2 cellular contexts compared by ENCODE assay signal in the genomic region with DNA sequence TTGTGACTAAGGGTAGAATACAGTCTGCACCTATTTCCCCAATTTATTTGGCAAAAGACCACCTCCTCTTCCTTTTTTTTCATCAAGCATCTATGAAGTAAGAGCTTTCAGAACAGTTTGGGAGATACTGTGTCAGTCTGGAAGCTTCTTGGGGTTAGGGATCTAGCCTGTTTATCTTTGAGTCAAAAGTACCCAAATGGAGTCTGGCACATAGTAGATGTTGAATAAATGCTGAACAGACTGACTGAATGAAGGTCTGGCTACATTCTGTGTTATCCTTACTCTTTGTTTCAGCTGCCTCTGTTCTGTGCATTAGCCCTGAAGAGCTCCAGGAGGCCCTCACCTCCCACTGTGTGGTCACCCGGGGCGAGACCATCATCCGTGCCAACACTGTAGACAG.
TF ChIP-seq lines count a peak whose summit lies in the region.

No MANE protein-coding gene starts in this region.

TF ChIP-seq in K562, 482 proteins besides CTCF, POLR2A, EP300 and RAD21:
- TF ChIP-seq, protein P1, sequence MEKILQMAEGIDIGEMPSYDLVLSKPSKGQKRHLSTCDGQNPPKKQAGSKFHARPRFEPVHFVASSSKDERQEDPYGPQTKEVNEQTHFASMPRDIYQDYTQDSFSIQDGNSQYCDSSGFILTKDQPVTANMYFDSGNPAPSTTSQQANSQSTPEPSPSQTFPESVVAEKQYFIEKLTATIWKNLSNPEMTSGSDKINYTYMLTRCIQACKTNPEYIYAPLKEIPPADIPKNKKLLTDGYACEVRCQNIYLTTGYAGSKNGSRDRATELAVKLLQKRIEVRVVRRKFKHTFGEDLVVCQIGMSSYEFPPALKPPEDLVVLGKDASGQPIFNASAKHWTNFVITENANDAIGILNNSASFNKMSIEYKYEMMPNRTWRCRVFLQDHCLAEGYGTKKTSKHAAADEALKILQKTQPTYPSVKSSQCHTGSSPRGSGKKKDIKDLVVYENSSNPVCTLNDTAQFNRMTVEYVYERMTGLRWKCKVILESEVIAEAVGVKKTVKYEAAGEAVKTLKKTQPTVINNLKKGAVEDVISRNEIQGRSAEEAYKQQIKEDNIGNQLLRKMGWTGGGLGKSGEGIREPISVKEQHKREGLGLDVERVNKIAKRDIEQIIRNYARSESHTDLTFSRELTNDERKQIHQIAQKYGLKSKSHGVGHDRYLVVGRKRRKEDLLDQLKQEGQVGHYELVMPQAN (IDR thresholded peaks at IDR 0.05; ENCODE audit: borderline replicate concordance) = no peak
- TF ChIP-seq MYNN (IDR thresholded peaks at IDR 0.05) (no peak), MYNN (CRISPR knock-in tag; IDR thresholded peaks at IDR 0.05) (no peak), ZNF3 (CRISPR knock-in tag; IDR thresholded peaks at IDR 0.05) (peak; percentile 86), RBM25 (IDR thresholded peaks at IDR 0.05; ENCODE audit: low read depth, low read length, severe bottlenecking) (peak; percentile 20), PML (IDR thresholded peaks at IDR 0.05; ENCODE audit: low read length) (no peak), SPI1 (IDR thresholded peaks at IDR 0.05; ENCODE audit: borderline replicate concordance, low read depth, low read length) (no peak)

TF ChIP-seq in H1, 55 proteins besides CTCF, POLR2A, EP300 and RAD21:
- no peak for TF ChIP-seq POU5F1 (IDR thresholded peaks at IDR 0.05; ENCODE audit: low read depth, low read length)
- no peak for TF ChIP-seq KDM4A (IDR thresholded peaks at IDR 0.05; ENCODE audit: low read depth, low read length, severe bottlenecking)
- no peak for TF ChIP-seq CBX5 (IDR thresholded peaks at IDR 0.05; ENCODE audit: low read depth, low read length)
- TF ChIP-seq, protein P2, sequence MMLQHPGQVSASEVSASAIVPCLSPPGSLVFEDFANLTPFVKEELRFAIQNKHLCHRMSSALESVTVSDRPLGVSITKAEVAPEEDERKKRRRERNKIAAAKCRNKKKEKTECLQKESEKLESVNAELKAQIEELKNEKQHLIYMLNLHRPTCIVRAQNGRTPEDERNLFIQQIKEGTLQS (IDR thresholded peaks at IDR 0.05; ENCODE audit: insufficient read depth, low read depth, low read length) = no peak
- TF ChIP-seq CBX8 (IDR thresholded peaks at IDR 0.05; ENCODE audit: borderline replicate concordance, low read depth, low read length) = no peak
- TF ChIP-seq ZNF274 (IDR thresholded peaks at IDR 0.05; ENCODE audit: borderline replicate concordance, extremely low read depth, low read length) = no peak
- no peak for TF ChIP-seq HDAC6 (IDR thresholded peaks at IDR 0.05; ENCODE audit: low read depth, low read length)
- TF ChIP-seq RFX5 (IDR thresholded peaks at IDR 0.05; ENCODE audit: borderline replicate concordance, low read depth, low read length) = no peak
- no peak for TF ChIP-seq BRCA1 (IDR thresholded peaks at IDR 0.05; ENCODE audit: low read depth, low read length)
- no peak for TF ChIP-seq POLR2AphosphoS5 (IDR thresholded peaks at IDR 0.05; ENCODE audit: low read depth, low read length)
- no peak for TF ChIP-seq PHF8 (conservative IDR thresholded peaks at IDR 0.05; ENCODE audit: low read depth, low read length)
